ENCODE assay signal across 8 cellular contexts in the genomic region with DNA sequence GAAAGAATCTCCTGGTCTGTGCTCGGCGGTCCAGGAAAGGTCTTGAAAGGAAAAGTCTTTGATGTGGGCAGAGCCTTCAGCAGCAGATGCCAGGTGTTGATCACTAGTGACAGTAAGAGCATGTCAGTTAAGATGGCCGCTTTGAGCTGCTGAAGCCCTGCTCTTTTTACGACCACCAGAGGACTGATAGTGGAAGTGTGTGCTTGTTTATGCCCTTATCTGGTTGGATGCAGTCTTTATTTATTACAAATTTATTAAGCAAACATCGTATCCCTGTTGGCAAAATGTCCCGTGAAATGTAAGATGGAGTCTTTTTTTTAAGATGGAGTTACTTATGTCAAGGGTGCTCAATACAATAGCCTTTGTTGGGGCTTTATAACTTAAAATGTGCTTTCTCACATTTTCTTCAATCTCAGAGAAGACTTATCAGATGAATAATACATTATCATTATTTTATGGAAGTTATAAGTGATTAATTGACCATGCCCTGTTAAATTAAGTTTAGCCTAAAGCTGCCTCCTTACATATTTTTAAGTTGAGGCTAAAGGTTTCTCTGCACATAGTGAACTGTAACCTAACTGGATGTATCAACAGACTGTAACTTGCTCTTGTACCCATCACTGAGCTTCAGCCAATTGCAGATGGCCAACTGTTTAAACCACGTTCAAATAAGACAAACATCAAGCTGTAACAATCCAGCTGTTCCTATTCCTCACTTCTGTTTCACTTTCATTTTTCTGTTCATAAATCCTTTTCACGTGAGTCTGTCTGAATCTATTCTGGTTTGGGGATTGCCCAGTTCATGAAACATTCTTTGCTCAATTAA.
DNase-seq lines count a peak whose midpoint lies in the region; ATAC-seq, FAIRE-seq and TF ChIP-seq lines count a peak whose summit lies in the region.

No MANE protein-coding gene starts in this region.

- no peaks in the 10 kb centered on the region for H4K20me1 ChIP-seq in BLaER1 treated with 17β-estradiol and CSF1 and Interleukin-3, amounts not matched to agents 10 nM and 100 nM

- no peak for FAIRE-seq in urothelium cell line (lab: Jason Lieb, UNC)

- peak overlapping the region; percentile 40 to 76 (median 55) for H3K4me2 ChIP-seq in BLaER1 treated with 17β-estradiol and CSF1 and Interleukin-3, amounts not matched to agents 10 nM and 100 nM

- TF ChIP-seq CTCF in stomach (IDR thresholded peaks at IDR 0.05) (no peak), GM10248 (IDR thresholded peaks at IDR 0.05; ENCODE audit: control extremely low read depth, extremely low read depth, low read depth, missing control alignments) (no peak)

- H3K9me3 ChIP-seq in BLaER1 treated with 17β-estradiol and CSF1 and Interleukin-3, amounts not matched to agents 10 nM and 100 nM (replicated peaks in 1 of 11), result no peaks in the 10 kb centered on the region
- H3K9me3 ChIP-seq in stomach, result no peaks in the 10 kb centered on the region

- intact Hi-C loops in stomach (cut with DNase I; ENCODE audit: low total_unique reads), result no loop called here

- no peaks in the 10 kb centered on the region for H3K36me3 ChIP-seq in BLaER1 treated with 17β-estradiol and CSF1 and Interleukin-3, amounts not matched to agents 10 nM and 100 nM
- H3K36me3 ChIP-seq in stomach, result no peaks in the 10 kb centered on the region

- peak overlapping the region in 9 of 11 experiments; percentile 5 to 74 (median 52); a peak in 13 of 22 replicates for H3K27ac ChIP-seq in BLaER1 treated with 17β-estradiol and CSF1 and Interleukin-3, amounts not matched to agents 10 nM and 100 nM
- H3K27ac ChIP-seq in stomach, result peak overlapping the region in 3 of 5 donors; percentile 10 to 67 (median 66)

- WGBS in stomach, 5 donors, result 55 to 62% (median 58%) methylated on average over 8 of the region's 8 CpGs

- no peak for TF ChIP-seq POLR2A in stomach (IDR thresholded peaks at IDR 0.05)

- H3K4me1 ChIP-seq in BLaER1 treated with 17β-estradiol and CSF1 and Interleukin-3, amounts not matched to agents 10 nM and 100 nM, result peaks cover 18 to 23% (median 22%) of the 10 kb centered on the region in 10 experiments
- peaks cover 0 to 10% (median 8%) of the 10 kb centered on the region in 4 donors for H3K4me1 ChIP-seq in stomach

- POLR2A ChIA-PET in GM10248 (lab: Yijun Ruan, JAX), result no interaction called here

- CTCF ChIA-PET in GM10248 (lab: Yijun Ruan, JAX), result interaction anchor here (0.7 to 1.1 kb wide), 4 partner anchors 10 to 107 kb away, joined by 3 to 6 read pairs (median 4); partner anchors contain the start of gene CCDC71L

- H3K4me3 ChIP-seq in BLaER1 treated with 17β-estradiol and CSF1 and Interleukin-3, amounts not matched to agents 10 nM and 100 nM, result peak overlapping the region in 2 of 10 experiments; percentile 17 to 25; a peak in 2 of 20 replicates
- H3K4me3 ChIP-seq in stomach, result peak overlapping the region in 1 of 4 donors; percentile 11

- no peak for TF ChIP-seq EP300 in stomach (IDR thresholded peaks at IDR 0.05)

- peak; percentile 3 for DNase-seq in central memory CD4-positive, alpha-beta T cell
- no peak for DNase-seq in stomach
- DNase-seq in GM10248 (ENCODE audit: extremely low spot score), result no peak
- DNase-seq in SIG-M5 (lab: John Stamatoyannopoulos, UW), result no peak
- DNase-seq in urothelium cell line (ENCODE audit: low spot score), result no peak

- peak; percentile 64 for ATAC-seq in GM19438 (IDR thresholded peaks at IDR 0.05; ENCODE audit: low read depth, unreplicated experiment)
- ATAC-seq in HG03432 (IDR thresholded peaks at IDR 0.05; ENCODE audit: unreplicated experiment), result peak; percentile 78

- H3K27me3 ChIP-seq in BLaER1 treated with 17β-estradiol and CSF1 and Interleukin-3, amounts not matched to agents 10 nM and 100 nM, result no peaks in the 10 kb centered on the region
- no peaks in the 10 kb centered on the region for H3K27me3 ChIP-seq in stomach

- H3K9ac ChIP-seq in BLaER1 treated with 17β-estradiol and CSF1 and Interleukin-3, amounts not matched to agents 10 nM and 100 nM, result peak overlapping the region in 3 of 11 experiments; percentile 13 to 45 (median 43); a peak in 3 of 22 replicates
